Comparison of ENCODE assay signal across 5 cellular contexts in the genomic region with DNA sequence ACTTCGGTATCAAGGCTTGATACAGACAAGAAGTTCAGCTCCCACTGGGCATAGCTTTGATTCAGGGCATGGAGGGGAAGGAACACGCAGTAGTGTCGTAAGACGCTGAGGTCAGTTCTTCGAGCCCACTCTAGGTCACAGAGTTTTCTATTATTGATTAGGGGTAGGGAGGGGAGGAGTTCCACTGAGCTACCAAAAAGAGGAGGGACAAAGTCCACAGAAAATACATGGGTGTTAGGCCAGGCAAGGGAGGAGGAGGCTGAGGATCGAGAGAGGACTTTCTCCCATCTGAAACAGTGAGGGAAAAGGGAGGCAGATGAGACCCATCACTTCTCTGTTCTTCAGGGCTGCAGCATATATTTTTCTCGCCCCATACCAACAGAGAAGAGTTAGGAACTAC.
"Had no signal": no experiment of that assay in that cellular context is flagged by ENCODE, and none has a peak within 500 bp of the region (broad histone marks: within the 10 kb centered on the region; RNA-seq: fewer than 3 reads in every experiment).

No MANE protein-coding gene starts in this region.

- H3K4me2 ChIP-seq: GM23338 had no signal

- FAIRE-seq: HTR-8/SVneo had no signal

- H3K4me3 ChIP-seq: GM23338 had no signal

- DNase-seq: H9, HCEC 1CT, KBM-7 had no signal

- ATAC-seq: GM23338 had no signal
